23 cellular contexts compared by ENCODE assay signal in the genomic region with DNA sequence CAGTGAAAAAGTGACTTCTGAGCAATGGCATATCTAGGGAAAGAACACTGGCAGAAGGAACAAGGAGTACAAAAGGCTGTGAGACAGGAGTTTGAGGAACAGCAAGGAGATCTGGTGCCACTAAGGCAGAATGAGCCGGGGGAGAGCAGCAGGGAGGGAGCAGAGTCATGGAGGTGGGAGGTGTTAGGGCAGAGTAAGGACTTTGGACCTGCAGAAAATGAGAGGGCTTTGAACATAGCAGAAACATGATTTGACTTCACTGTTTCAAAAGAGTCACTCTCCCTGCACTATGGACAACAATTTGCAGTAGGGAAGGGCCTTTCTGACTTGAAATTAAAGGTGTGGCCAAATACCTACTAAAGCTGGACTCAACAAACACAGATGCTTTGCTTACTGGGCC.
A peak's percentile ranks its signal among the peaks of the same experiment; 100 is the strongest.
DNase-seq lines count a peak whose midpoint lies in the region; ATAC-seq and TF ChIP-seq lines count a peak whose summit lies in the region.
"Had no signal": no experiment of that assay in that cellular context is flagged by ENCODE, and none has a peak within 500 bp of the region (broad histone marks: within the 10 kb centered on the region; RNA-seq: fewer than 3 reads in every experiment).

No MANE protein-coding gene starts in this region.

- peak overlapping the region; percentile 52 for H3K4me2 ChIP-seq in smooth muscle cell

- 26% methylated on average over 1 of the region's 1 CpG for WGBS in smooth muscle cell (ENCODE audit: low lambda C conversion rate)

- no peak overlapping the region for H3K4me3 ChIP-seq in smooth muscle cell
- H3K4me3 ChIP-seq: SJSA1, skin epidermis, upper lobe of left lung had no signal

- no peaks in the 10 kb centered on the region for H3K27me3 ChIP-seq in smooth muscle cell (ENCODE audit: low read depth)
- H3K27me3 ChIP-seq: foreskin keratinocyte, SJSA1, upper lobe of left lung had no signal

- peaks cover 41% of the 10 kb centered on the region for H3K4me1 ChIP-seq in smooth muscle cell (ENCODE audit: low read depth)
- H3K4me1 ChIP-seq: foreskin keratinocyte, SJSA1, upper lobe of left lung had no signal

- H2AFZ ChIP-seq in smooth muscle cell (ENCODE audit: low read depth), result no peak overlapping the region

- H3K79me2 ChIP-seq in smooth muscle cell (ENCODE audit: low read depth), result no peaks in the 10 kb centered on the region

- peaks cover 3% of the 10 kb centered on the region for H3F3A ChIP-seq in smooth muscle cell (ENCODE audit: low read depth)

- ATAC-seq in left colon (peak; percentile 93), GM18502 (IDR thresholded peaks at IDR 0.05; ENCODE audit: poor library complexity, unreplicated experiment) (no peak), HG03135 (IDR thresholded peaks at IDR 0.05; ENCODE audit: unreplicated experiment) (no peak)
- ATAC-seq: activated naive CD8-positive, alpha-beta T cell treated with anti-CD3 and anti-CD28 coated beads, Interleukin-2, amount 50 U/mL, for 24 hours; foreskin keratinocyte; stimulated activated naive CD8-positive, alpha-beta T cell treated with anti-CD3 and anti-CD28 coated beads, Interleukin-15, Interleukin-2, amounts not matched to agents 100 U/mL and 50 U/mL, for 24 hours; T-helper 17 cell had no signal

- no peaks in the 10 kb centered on the region for H3K9me3 ChIP-seq in smooth muscle cell (replicated peaks; ENCODE audit: low read depth)
- H3K9me3 ChIP-seq: SJSA1, upper lobe of left lung had no signal

- intact Hi-C loops in left colon (cut with DNase I, micrococcal nuclease), result no loop called here

- peak overlapping the region; percentile 53 for H3K9ac ChIP-seq in smooth muscle cell (ENCODE audit: low read depth)

- no peaks in the 10 kb centered on the region for H4K20me1 ChIP-seq in smooth muscle cell (ENCODE audit: low read depth)

- DNase-seq in NCI-H69 (lab: John Stamatoyannopoulos, UW) (peak; percentile 28), amniotic epithelial cell (ENCODE audit: low read depth) (peak; percentile 55), left colon (no peak), smooth muscle cell (lab: John Stamatoyannopoulos, UW; ENCODE audit: unreplicated experiment) (no peak), OCI-M1 (lab: John Stamatoyannopoulos, UW) (no peak)
- DNase-seq: activated CD4-positive, alpha-beta T cell treated with anti-CD3 and anti-CD28 coated beads, Interleukin-2, amount 50 U/mL, for 4 hours; activated CD8-positive, alpha-beta memory T cell treated with anti-CD3 and anti-CD28 coated beads, Interleukin-2, amount 50 U/mL, for 48 hours; activated naive CD8-positive, alpha-beta T cell treated with anti-CD3 and anti-CD28 coated beads, Interleukin-2, amount 50 U/mL, for 24 hours; foreskin keratinocyte; Kasumi-1; NCI-H1092 treated with DMSO at 0.1 percent for 48 hours; NCI-H2107; nephron progenitor cell; posterior cingulate gyrus; stimulated activated CD4-positive, alpha-beta T cell treated with anti-CD3 and anti-CD28 coated beads, Interleukin-4, amount 100 ng/mL, for 1 hour; stimulated activated naive CD8-positive, alpha-beta T cell treated with anti-CD3 and anti-CD28 coated beads, Interleukin-15, Interleukin-2, amounts not matched to agents 100 U/mL and 50 U/mL, for 24 hours; T-helper 17 cell; upper lobe of left lung; WERI-Rb-1 had no signal

- TF ChIP-seq CTCF in smooth muscle cell (IDR thresholded peaks at IDR 0.05; ENCODE audit: borderline replicate concordance, insufficient read depth, poor library complexity, severe bottlenecking), result no peak

- peak overlapping the region; percentile 86 for H3K27ac ChIP-seq in smooth muscle cell (ENCODE audit: low read depth)
- H3K27ac ChIP-seq: foreskin keratinocyte, SJSA1, skin epidermis, upper lobe of left lung, WERI-Rb-1 had no signal

- no peaks in the 10 kb centered on the region for H3K36me3 ChIP-seq in smooth muscle cell (ENCODE audit: low read depth)
- H3K36me3 ChIP-seq: SJSA1, upper lobe of left lung, WERI-Rb-1 had no signal

Comparison
In these comparisons a context has a peak if more than half of its experiments do, and no peak if none do; other contexts are left out.
1. DNase-seq: peak in NCI-H69 (single experiment) and amniotic epithelial cell (single experiment); none in left colon (0 of 2), smooth muscle cell (single experiment) and OCI-M1 (single experiment).